20 cellular contexts compared by ENCODE assay signal in genomic region chr7:89238156-89238555, GRCh38.
DNase-seq lines count a peak whose midpoint lies in the region; FAIRE-seq and TF ChIP-seq lines count a peak whose summit lies in the region.
"Had no signal": no experiment of that assay in that cellular context is flagged by ENCODE, and none has a peak within 500 bp of the region (broad histone marks: within the 10 kb centered on the region; RNA-seq: fewer than 3 reads in every experiment).

No MANE protein-coding gene starts in this region.

- CTCF ChIA-PET in AG04450 (lab: Charles Lee), result no interaction called here

- no peaks in the 10 kb centered on the region for H3K27me3 ChIP-seq in AG04450 (ENCODE audit: control insufficient read depth, insufficient read depth, low read length)
- H3K27me3 ChIP-seq in astrocyte (ENCODE audit: insufficient read depth, low read length), result no peaks in the 10 kb centered on the region
- H3K27me3 ChIP-seq in thyroid gland, result no peaks in the 10 kb centered on the region
- H3K27me3 ChIP-seq in testis, result no peaks in the 10 kb centered on the region
- H3K27me3 ChIP-seq: cardiac muscle cell, pancreas, right lobe of liver had no signal

- H3K36me3 ChIP-seq in astrocyte (ENCODE audit: insufficient read depth, low read length), result no peaks in the 10 kb centered on the region
- no peaks in the 10 kb centered on the region for H3K36me3 ChIP-seq in thyroid gland
- no peaks in the 10 kb centered on the region for H3K36me3 ChIP-seq in testis (ENCODE audit: low read depth, missing control alignments)
- H3K36me3 ChIP-seq: cardiac muscle cell, pancreas, right lobe of liver had no signal

- peaks cover 18% of the 10 kb centered on the region for H3K4me1 Mint-ChIP-seq in astrocyte (ENCODE audit: low read depth, unreplicated experiment)
- H3K4me1 Mint-ChIP-seq: activated naive CD8-positive, alpha-beta T cell treated with anti-CD3 and anti-CD28 coated beads, Interleukin-2, amount 10 ng/mL, durations not matched to agents 7 days and 5 days; B cell; naive thymus-derived CD8-positive, alpha-beta T cell had no signal

- H4K20me1 ChIP-seq in astrocyte (ENCODE audit: insufficient read depth, low read length), result no peaks in the 10 kb centered on the region

- H3K79me2 ChIP-seq in astrocyte (ENCODE audit: insufficient read depth, low read length), result no peaks in the 10 kb centered on the region

- peak; percentile 16 for DNase-seq in AG04450 (ENCODE audit: low read depth, low spot score)
- DNase-seq in GM04503 (ENCODE audit: low read depth), result peak; percentile 12
- peak; percentile 4 for DNase-seq in astrocyte (ENCODE audit: low read depth)
- DNase-seq in foreskin melanocyte, result peak; percentile 31
- DNase-seq in GDM1 (lab: John Stamatoyannopoulos, UW), result no peak
- no peak for DNase-seq in thyroid gland
- no peak for DNase-seq in DMS153 treated with DMSO at 0.1 percent for 48 hours (lab: John Stamatoyannopoulos, UW; ENCODE audit: unreplicated experiment)
- no peak for DNase-seq in testis
- DNase-seq: activated CD4-positive, alpha-beta T cell treated with anti-CD3 and anti-CD28 coated beads for 48 hours; activated naive CD8-positive, alpha-beta T cell treated with anti-CD3 and anti-CD28 coated beads, Interleukin-2, amount 10 ng/mL, durations not matched to agents 7 days and 5 days; DND-41; left cardiac atrium; naive thymus-derived CD8-positive, alpha-beta T cell; NCI-H524 treated with DMSO at 0.1 percent for 48 hours; pancreas; right lobe of liver had no signal

- intact Hi-C loops in thyroid gland (cut with DNase I), result no loop called here
- intact Hi-C loops in testis (cut with DNase I; ENCODE audit: low total_unique reads), result no loop called here

- no peak for TF ChIP-seq CTCF in AG04450 (IDR thresholded peaks at IDR 0.05; ENCODE audit: low read depth, low read length)
- TF ChIP-seq CTCF in astrocyte (IDR thresholded peaks at IDR 0.05; ENCODE audit: insufficient read depth, low read depth, low read length), result no peak
- TF ChIP-seq CTCF in thyroid gland (IDR thresholded peaks at IDR 0.05), result no peak
- TF ChIP-seq CTCF in testis (IDR thresholded peaks at IDR 0.05), result no peak

- no peaks in the 10 kb centered on the region for H3K36me3 Mint-ChIP-seq in astrocyte (ENCODE audit: low read depth, unreplicated experiment)
- H3K36me3 Mint-ChIP-seq: activated naive CD8-positive, alpha-beta T cell treated with anti-CD3 and anti-CD28 coated beads, Interleukin-2, amount 10 ng/mL, durations not matched to agents 7 days and 5 days; naive thymus-derived CD8-positive, alpha-beta T cell had no signal

- POLR2A ChIA-PET in AG04450 (lab: Yijun Ruan, JAX), result no interaction called here

- no peaks in the 10 kb centered on the region for H3K27me3 Mint-ChIP-seq in astrocyte (ENCODE audit: low read depth, unreplicated experiment)
- H3K27me3 Mint-ChIP-seq: B cell; naive thymus-derived CD8-positive, alpha-beta T cell had no signal

- H3K9ac ChIP-seq in astrocyte (ENCODE audit: low read length), result no peak overlapping the region

- no peak overlapping the region for H3K4me3 Mint-ChIP-seq in astrocyte (ENCODE audit: unreplicated experiment)
- H3K4me3 Mint-ChIP-seq: activated naive CD8-positive, alpha-beta T cell treated with anti-CD3 and anti-CD28 coated beads, Interleukin-2, amount 10 ng/mL, durations not matched to agents 7 days and 5 days; B cell; naive thymus-derived CD8-positive, alpha-beta T cell had no signal

- H3K9me3 Mint-ChIP-seq in astrocyte (ENCODE audit: unreplicated experiment), result no peaks in the 10 kb centered on the region
- H3K9me3 Mint-ChIP-seq: activated naive CD8-positive, alpha-beta T cell treated with anti-CD3 and anti-CD28 coated beads, Interleukin-2, amount 10 ng/mL, durations not matched to agents 7 days and 5 days; activated T-helper 2 cell treated with anti-CD3 and anti-CD28 coated beads, Interferon-gamma antibody, Interleukin-2, Interleukin-4, amounts not matched to agents 10 μg/mL and 5 μg/mL and 100 μg/mL, durations not matched to agents 14 hours and 24 hours and 36 hours had no signal

- no peak overlapping the region for H3K27ac Mint-ChIP-seq in astrocyte (ENCODE audit: unreplicated experiment)
- H3K27ac Mint-ChIP-seq: activated naive CD8-positive, alpha-beta T cell treated with anti-CD3 and anti-CD28 coated beads, Interleukin-2, amount 10 ng/mL, durations not matched to agents 7 days and 5 days; activated T-helper 2 cell treated with anti-CD3 and anti-CD28 coated beads, Interferon-gamma antibody, Interleukin-2, Interleukin-4, amounts not matched to agents 10 μg/mL and 5 μg/mL and 100 μg/mL, durations not matched to agents 14 hours and 24 hours and 36 hours; B cell had no signal

- H3K9me3 ChIP-seq in AG04450 (ENCODE audit: control insufficient read depth, insufficient read depth, low read length), result no peaks in the 10 kb centered on the region
- no peaks in the 10 kb centered on the region for H3K9me3 ChIP-seq in astrocyte (ENCODE audit: insufficient read depth, low read depth, low read length)
- H3K9me3 ChIP-seq in thyroid gland, result no peaks in the 10 kb centered on the region
- H3K9me3 ChIP-seq in testis, result no peaks in the 10 kb centered on the region
- H3K9me3 ChIP-seq: pancreas, right lobe of liver had no signal

- H3K27ac ChIP-seq in AG04450 (ENCODE audit: low read depth, low read length), result no peak overlapping the region
- no peak overlapping the region for H3K27ac ChIP-seq in astrocyte (ENCODE audit: low read depth, low read length)
- no peak overlapping the region for H3K27ac ChIP-seq in thyroid gland
- no peak overlapping the region for H3K27ac ChIP-seq in testis
- H3K27ac ChIP-seq: cardiac muscle cell, pancreas, right lobe of liver had no signal

- no peak overlapping the region for H3K4me2 ChIP-seq in astrocyte (ENCODE audit: low read length)

- H2AFZ ChIP-seq in astrocyte (ENCODE audit: low read depth, low read length), result no peak overlapping the region

- H3K4me1 ChIP-seq in astrocyte (ENCODE audit: insufficient read depth, low read length) (no peaks in the 10 kb centered on the region), thyroid gland (peaks cover 0 to 6% of the 10 kb centered on the region in 2 donors), testis (no peaks in the 10 kb centered on the region)
- H3K4me1 ChIP-seq: right lobe of liver had no signal

- no peak for TF ChIP-seq POLR2A in thyroid gland (IDR thresholded peaks at IDR 0.05)
- TF ChIP-seq POLR2A in testis (IDR thresholded peaks at IDR 0.05), result no peak

- H3K4me3 ChIP-seq in AG04450 (ENCODE audit: low read depth, low read length) (no peak overlapping the region), astrocyte (ENCODE audit: insufficient read depth, low read depth, low read length) (no peak overlapping the region), thyroid gland (replicated peaks in 1 of 3) (no peak overlapping the region), testis (no peak overlapping the region)
- H3K4me3 ChIP-seq: cardiac muscle cell, pancreas, right lobe of liver had no signal

- peak; percentile 55 for FAIRE-seq in astrocyte (lab: Jason Lieb, UNC)
- FAIRE-seq: HepG2, pancreas had no signal

Comparison
In these comparisons a context has a peak if more than half of its experiments do, and no peak if none do; other contexts are left out.
1. DNase-seq: peak in AG04450 (single experiment), GM04503 (single experiment), astrocyte (single experiment) and foreskin melanocyte (single experiment); none in GDM1 (single experiment), thyroid gland (0 of 2), DMS153 treated with DMSO at 0.1 percent for 48 hours (single experiment) and testis (single experiment).